Comparison of ENCODE assay signal across 9 cellular contexts in genomic region chr9:16267336-16268036, GRCh38.
DNase-seq lines count a peak whose midpoint lies in the region; ATAC-seq, FAIRE-seq and TF ChIP-seq lines count a peak whose summit lies in the region.
"Had no signal": no experiment of that assay in that cellular context is flagged by ENCODE, and none has a peak within 500 bp of the region (broad histone marks: within the 10 kb centered on the region; RNA-seq: fewer than 3 reads in every experiment).

No MANE protein-coding gene starts in this region.

- H3K4me1 Mint-ChIP-seq in HFFc6 (ENCODE audit: low read depth), result peaks cover 32% of the 10 kb centered on the region
- peaks cover 22% of the 10 kb centered on the region for H3K4me1 Mint-ChIP-seq in activated naive CD8-positive, alpha-beta T cell treated with anti-CD3 and anti-CD28 coated beads, Interleukin-2, amount 10 ng/mL, durations not matched to agents 7 days and 5 days

- TF ChIP-seq CTCF in HFFc6 (IDR thresholded peaks at IDR 0.05), result no peak

- peak overlapping the region; percentile 88 for H3K4me3 Mint-ChIP-seq in HFFc6
- peak overlapping the region; percentile 68 for H3K4me3 Mint-ChIP-seq in activated naive CD8-positive, alpha-beta T cell treated with anti-CD3 and anti-CD28 coated beads, Interleukin-2, amount 10 ng/mL, durations not matched to agents 7 days and 5 days

- peak; percentile 25 for DNase-seq in HFFc6
- peak; percentile 31 for DNase-seq in activated naive CD8-positive, alpha-beta T cell treated with anti-CD3 and anti-CD28 coated beads, Interleukin-2, amount 10 ng/mL, durations not matched to agents 7 days and 5 days
- no peak for DNase-seq in stimulated activated naive CD8-positive, alpha-beta T cell treated with anti-CD3 and anti-CD28 coated beads, Interleukin-15, Interleukin-2, amounts not matched to agents 100 U/mL and 50 U/mL, for 24 hours
- DNase-seq in C1 segment of cervical spinal cord (lab: John Stamatoyannopoulos, UW), result no peak
- DNase-seq: NCI-H446 had no signal

- POLR2A ChIA-PET in activated naive CD8-positive, alpha-beta T cell treated with anti-CD3 and anti-CD28 coated beads, Interleukin-2, amount 10 ng/mL, durations not matched to agents 7 days and 5 days (lab: Charles Lee), result interaction anchor here (1.8 kb wide), 1 partner anchor 9 kb away, joined by 5 read pairs; no protein-coding TSS in a partner anchor

- peak; percentile 81 for FAIRE-seq in islet of Langerhans (lab: Jason Lieb, UNC)

- no peaks in the 10 kb centered on the region for H3K9me3 Mint-ChIP-seq in HFFc6
- H3K9me3 Mint-ChIP-seq in activated naive CD8-positive, alpha-beta T cell treated with anti-CD3 and anti-CD28 coated beads, Interleukin-2, amount 10 ng/mL, durations not matched to agents 7 days and 5 days, result no peaks in the 10 kb centered on the region

- ATAC-seq in activated naive CD8-positive, alpha-beta T cell treated with anti-CD3 and anti-CD28 coated beads, Interleukin-2, amount 10 ng/mL, durations not matched to agents 7 days and 5 days (ENCODE audit: low read depth), result peak; percentile 92
- peak; percentile 21 for ATAC-seq in stimulated activated naive CD8-positive, alpha-beta T cell treated with anti-CD3 and anti-CD28 coated beads, Interleukin-15, Interleukin-2, amounts not matched to agents 100 U/mL and 50 U/mL, for 24 hours
- ATAC-seq in HG02981 (IDR thresholded peaks at IDR 0.05; ENCODE audit: unreplicated experiment), result no peak
- no peak for ATAC-seq in GM19463 (IDR thresholded peaks at IDR 0.05; ENCODE audit: unreplicated experiment)
- ATAC-seq in HG03108 (IDR thresholded peaks at IDR 0.05; ENCODE audit: unreplicated experiment), result no peak

- H3K36me3 Mint-ChIP-seq in HFFc6 (ENCODE audit: low read depth), result no peaks in the 10 kb centered on the region
- no peaks in the 10 kb centered on the region for H3K36me3 Mint-ChIP-seq in activated naive CD8-positive, alpha-beta T cell treated with anti-CD3 and anti-CD28 coated beads, Interleukin-2, amount 10 ng/mL, durations not matched to agents 7 days and 5 days

- H3K27me3 Mint-ChIP-seq in HFFc6 (ENCODE audit: insufficient read depth), result peaks cover 10% of the 10 kb centered on the region
- H3K27me3 Mint-ChIP-seq in activated naive CD8-positive, alpha-beta T cell treated with anti-CD3 and anti-CD28 coated beads, Interleukin-2, amount 10 ng/mL, durations not matched to agents 7 days and 5 days, result no peaks in the 10 kb centered on the region

- H3K27ac Mint-ChIP-seq in HFFc6, result peak overlapping the region; percentile 77
- peak overlapping the region; percentile 83 for H3K27ac Mint-ChIP-seq in activated naive CD8-positive, alpha-beta T cell treated with anti-CD3 and anti-CD28 coated beads, Interleukin-2, amount 10 ng/mL, durations not matched to agents 7 days and 5 days

Comparison
In these comparisons a context has a peak if more than half of its experiments do, and no peak if none do; other contexts are left out.
1. DNase-seq: peak in HFFc6 (single experiment) and activated naive CD8-positive, alpha-beta T cell treated with anti-CD3 and anti-CD28 coated beads, Interleukin-2, amount 10 ng/mL, durations not matched to agents 7 days and 5 days (single experiment); none in stimulated activated naive CD8-positive, alpha-beta T cell treated with anti-CD3 and anti-CD28 coated beads, Interleukin-15, Interleukin-2, amounts not matched to agents 100 U/mL and 50 U/mL, for 24 hours (single experiment) and C1 segment of cervical spinal cord (0 of 14).
2. ATAC-seq: peak in activated naive CD8-positive, alpha-beta T cell treated with anti-CD3 and anti-CD28 coated beads, Interleukin-2, amount 10 ng/mL, durations not matched to agents 7 days and 5 days (single experiment) and stimulated activated naive CD8-positive, alpha-beta T cell treated with anti-CD3 and anti-CD28 coated beads, Interleukin-15, Interleukin-2, amounts not matched to agents 100 U/mL and 50 U/mL, for 24 hours (single experiment); none in HG02981 (single experiment), GM19463 (single experiment) and HG03108 (single experiment).